ENCODE assay signal across 1 cellular context in the genomic region with DNA sequence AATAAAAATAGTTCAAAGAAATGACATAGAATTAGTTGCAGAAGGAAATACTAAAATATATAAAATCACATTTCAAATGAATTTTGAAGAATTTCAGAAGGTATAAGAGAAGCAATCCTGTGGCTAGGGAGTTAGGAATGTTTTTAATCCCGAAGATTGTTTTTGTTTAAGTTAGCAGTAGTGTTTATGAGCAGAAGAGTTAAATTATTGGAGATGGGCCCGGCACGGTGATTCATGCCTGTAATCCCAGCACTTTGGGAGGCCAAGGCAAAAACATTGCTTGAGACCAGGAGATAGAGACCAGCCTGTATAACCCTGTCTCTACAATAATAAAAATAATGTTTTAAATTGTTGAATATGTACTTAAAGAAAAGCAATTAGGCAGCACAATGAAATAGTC.
TF ChIP-seq lines count a peak whose summit lies in the region.

No MANE protein-coding gene starts in this region.

TF ChIP-seq in HEK293, 187 proteins besides CTCF, POLR2A, EP300 and RAD21 (continued from another document):
- TF ChIP-seq, protein P1, sequence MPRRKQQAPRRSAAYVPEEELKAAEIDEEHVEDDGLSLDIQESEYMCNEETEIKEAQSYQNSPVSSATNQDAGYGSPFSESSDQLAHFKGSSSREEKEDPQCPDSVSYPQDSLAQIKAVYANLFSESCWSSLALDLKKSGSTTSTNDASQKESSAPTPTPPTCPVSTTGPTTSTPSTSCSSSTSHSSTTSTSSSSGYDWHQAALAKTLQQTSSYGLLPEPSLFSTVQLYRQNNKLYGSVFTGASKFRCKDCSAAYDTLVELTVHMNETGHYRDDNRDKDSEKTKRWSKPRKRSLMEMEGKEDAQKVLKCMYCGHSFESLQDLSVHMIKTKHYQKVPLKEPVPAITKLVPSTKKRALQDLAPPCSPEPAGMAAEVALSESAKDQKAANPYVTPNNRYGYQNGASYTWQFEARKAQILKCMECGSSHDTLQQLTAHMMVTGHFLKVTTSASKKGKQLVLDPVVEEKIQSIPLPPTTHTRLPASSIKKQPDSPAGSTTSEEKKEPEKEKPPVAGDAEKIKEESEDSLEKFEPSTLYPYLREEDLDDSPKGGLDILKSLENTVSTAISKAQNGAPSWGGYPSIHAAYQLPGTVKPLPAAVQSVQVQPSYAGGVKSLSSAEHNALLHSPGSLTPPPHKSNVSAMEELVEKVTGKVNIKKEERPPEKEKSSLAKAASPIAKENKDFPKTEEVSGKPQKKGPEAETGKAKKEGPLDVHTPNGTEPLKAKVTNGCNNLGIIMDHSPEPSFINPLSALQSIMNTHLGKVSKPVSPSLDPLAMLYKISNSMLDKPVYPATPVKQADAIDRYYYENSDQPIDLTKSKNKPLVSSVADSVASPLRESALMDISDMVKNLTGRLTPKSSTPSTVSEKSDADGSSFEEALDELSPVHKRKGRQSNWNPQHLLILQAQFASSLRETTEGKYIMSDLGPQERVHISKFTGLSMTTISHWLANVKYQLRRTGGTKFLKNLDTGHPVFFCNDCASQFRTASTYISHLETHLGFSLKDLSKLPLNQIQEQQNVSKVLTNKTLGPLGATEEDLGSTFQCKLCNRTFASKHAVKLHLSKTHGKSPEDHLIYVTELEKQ (tag by site-specific recombination; IDR thresholded peaks at IDR 0.05; ENCODE audit: borderline replicate concordance), result no peak
- TF ChIP-seq OSR2 (tag by site-specific recombination; IDR thresholded peaks at IDR 0.05) (peak; percentile 71), ZNF292 (tag by site-specific recombination; IDR thresholded peaks at IDR 0.05; ENCODE audit: borderline replicate concordance, low read depth) (no peak), REST (tag by site-specific recombination; IDR thresholded peaks at IDR 0.05) (no peak), ZNF174 (tag by site-specific recombination; IDR thresholded peaks at IDR 0.05) (no peak), KLF8 (tag by site-specific recombination; IDR thresholded peaks at IDR 0.05) (0 out of 2 replicates have a peak, but pooled peaks have one; percentile 31), FEZF1 (tag by site-specific recombination; IDR thresholded peaks at IDR 0.05) (peak; percentile 43; the same call in 1 of the 2 replicates), ZBTB8A (tag by site-specific recombination; IDR thresholded peaks at IDR 0.05) (no peak), ZNF843 (tag by site-specific recombination; IDR thresholded peaks at IDR 0.05) (peak; percentile 56; the same call in 1 of the 2 replicates), ZNF354C (tag by site-specific recombination; IDR thresholded peaks at IDR 0.05; ENCODE audit: borderline replicate concordance, low read depth) (no peak), MYNN (tag by site-specific recombination; IDR thresholded peaks at IDR 0.05; ENCODE audit: borderline replicate concordance) (no peak), ZNF157 (tag by site-specific recombination; IDR thresholded peaks at IDR 0.05) (no peak), ZNF692 (tag by site-specific recombination; IDR thresholded peaks at IDR 0.05) (peak; percentile 68), ZNF658 (tag by site-specific recombination; IDR thresholded peaks at IDR 0.05) (no peak), WT1 (tag by site-specific recombination; IDR thresholded peaks at IDR 0.05) (peak; percentile 80), ZNF366 (tag by site-specific recombination; conservative IDR thresholded peaks at IDR 0.05) (peak; percentile 38; the same call in 1 of the 2 replicates), ZNF18 (tag by site-specific recombination; IDR thresholded peaks at IDR 0.05) (no peak), ZNF311 (tag by site-specific recombination; IDR thresholded peaks at IDR 0.05; ENCODE audit: borderline replicate concordance) (no peak), KLF1 (tag by site-specific recombination; IDR thresholded peaks at IDR 0.05) (no peak), KLF10 (tag by site-specific recombination; IDR thresholded peaks at IDR 0.05) (no peak), ZBTB6 (tag by site-specific recombination; IDR thresholded peaks at IDR 0.05) (0 out of 2 replicates have a peak, but pooled peaks have one; percentile 37), YY2 (tag by site-specific recombination; IDR thresholded peaks at IDR 0.05) (no peak)
- TF ChIP-seq, protein P2, sequence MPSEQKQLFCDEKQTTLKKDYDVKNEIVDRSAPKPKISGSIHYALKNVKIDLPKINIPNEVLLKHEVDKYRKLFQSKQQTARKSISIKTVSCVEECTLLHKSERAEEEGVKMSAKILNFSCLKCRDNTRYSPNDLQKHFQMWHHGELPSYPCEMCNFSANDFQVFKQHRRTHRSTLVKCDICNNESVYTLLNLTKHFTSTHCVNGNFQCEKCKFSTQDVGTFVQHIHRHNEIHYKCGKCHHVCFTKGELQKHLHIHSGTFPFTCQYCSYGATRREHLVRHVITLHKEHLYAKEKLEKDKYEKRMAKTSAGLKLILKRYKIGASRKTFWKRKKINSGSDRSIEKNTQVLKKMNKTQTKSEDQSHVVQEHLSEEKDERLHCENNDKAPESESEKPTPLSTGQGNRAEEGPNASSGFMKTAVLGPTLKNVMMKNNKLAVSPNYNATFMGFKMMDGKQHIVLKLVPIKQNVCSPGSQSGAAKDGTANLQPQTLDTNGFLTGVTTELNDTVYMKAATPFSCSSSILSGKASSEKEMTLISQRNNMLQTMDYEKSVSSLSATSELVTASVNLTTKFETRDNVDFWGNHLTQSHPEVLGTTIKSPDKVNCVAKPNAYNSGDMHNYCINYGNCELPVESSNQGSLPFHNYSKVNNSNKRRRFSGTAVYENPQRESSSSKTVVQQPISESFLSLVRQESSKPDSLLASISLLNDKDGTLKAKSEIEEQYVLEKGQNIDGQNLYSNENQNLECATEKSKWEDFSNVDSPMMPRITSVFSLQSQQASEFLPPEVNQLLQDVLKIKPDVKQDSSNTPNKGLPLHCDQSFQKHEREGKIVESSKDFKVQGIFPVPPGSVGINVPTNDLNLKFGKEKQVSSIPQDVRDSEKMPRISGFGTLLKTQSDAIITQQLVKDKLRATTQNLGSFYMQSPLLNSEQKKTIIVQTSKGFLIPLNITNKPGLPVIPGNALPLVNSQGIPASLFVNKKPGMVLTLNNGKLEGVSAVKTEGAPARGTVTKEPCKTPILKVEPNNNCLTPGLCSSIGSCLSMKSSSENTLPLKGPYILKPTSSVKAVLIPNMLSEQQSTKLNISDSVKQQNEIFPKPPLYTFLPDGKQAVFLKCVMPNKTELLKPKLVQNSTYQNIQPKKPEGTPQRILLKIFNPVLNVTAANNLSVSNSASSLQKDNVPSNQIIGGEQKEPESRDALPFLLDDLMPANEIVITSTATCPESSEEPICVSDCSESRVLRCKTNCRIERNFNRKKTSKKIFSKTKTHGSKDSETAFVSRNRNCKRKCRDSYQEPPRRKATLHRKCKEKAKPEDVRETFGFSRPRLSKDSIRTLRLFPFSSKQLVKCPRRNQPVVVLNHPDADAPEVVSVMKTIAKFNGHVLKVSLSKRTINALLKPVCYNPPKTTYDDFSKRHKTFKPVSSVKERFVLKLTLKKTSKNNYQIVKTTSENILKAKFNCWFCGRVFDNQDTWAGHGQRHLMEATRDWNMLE (tag by site-specific recombination; conservative IDR thresholded peaks at IDR 0.05; ENCODE audit: low read depth), result 0 out of 2 replicates have a peak, but pooled peaks have one; percentile 19
- TF ChIP-seq, protein P3, sequence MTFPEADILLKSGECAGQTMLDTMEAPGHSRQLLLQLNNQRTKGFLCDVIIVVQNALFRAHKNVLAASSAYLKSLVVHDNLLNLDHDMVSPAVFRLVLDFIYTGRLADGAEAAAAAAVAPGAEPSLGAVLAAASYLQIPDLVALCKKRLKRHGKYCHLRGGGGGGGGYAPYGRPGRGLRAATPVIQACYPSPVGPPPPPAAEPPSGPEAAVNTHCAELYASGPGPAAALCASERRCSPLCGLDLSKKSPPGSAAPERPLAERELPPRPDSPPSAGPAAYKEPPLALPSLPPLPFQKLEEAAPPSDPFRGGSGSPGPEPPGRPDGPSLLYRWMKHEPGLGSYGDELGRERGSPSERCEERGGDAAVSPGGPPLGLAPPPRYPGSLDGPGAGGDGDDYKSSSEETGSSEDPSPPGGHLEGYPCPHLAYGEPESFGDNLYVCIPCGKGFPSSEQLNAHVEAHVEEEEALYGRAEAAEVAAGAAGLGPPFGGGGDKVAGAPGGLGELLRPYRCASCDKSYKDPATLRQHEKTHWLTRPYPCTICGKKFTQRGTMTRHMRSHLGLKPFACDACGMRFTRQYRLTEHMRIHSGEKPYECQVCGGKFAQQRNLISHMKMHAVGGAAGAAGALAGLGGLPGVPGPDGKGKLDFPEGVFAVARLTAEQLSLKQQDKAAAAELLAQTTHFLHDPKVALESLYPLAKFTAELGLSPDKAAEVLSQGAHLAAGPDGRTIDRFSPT (tag by site-specific recombination; IDR thresholded peaks at IDR 0.05), result 0 out of 2 replicates have a peak, but pooled peaks have one; percentile 30
